ENCODE assay signal across 8 cellular contexts in the genomic region with DNA sequence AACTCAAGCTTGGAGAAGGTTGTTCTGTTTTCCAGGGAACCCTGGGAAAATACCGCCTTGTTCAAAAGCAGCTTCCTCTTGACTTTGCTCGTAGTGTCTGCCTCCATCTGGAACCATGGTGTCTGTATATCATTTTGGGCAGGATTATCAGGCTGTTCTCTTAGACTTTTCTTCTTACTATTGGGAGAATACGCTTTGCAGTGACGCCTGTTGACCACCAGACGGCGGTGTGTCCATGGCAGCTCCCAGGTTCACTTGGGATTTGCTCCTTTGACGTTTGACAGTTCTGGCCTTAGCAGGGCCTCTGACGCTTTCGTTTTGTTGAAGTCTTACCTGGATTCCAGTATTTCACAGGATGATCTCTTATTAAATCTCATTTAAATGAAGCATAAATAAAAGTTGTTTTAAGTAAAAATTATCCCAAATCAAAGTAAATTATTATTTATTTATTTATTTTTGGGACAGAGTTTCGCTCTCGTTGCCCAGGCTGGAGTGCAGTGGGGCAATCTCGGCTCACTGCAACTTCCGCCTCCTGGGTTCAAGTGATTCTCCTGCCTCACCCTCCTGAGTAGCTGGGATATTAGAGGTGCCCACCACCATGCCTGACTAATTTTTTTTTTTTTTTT. TPM values are rescaled to one million over a fixed set of nuclear protein-coding genes. Genes with fewer than 3 reads are reported as not detected.
DNase-seq lines count a peak whose midpoint lies in the region; ATAC-seq and TF ChIP-seq lines count a peak whose summit lies in the region.

No MANE protein-coding gene starts in this region.

- peaks cover 11% of the 10 kb centered on the region for H3K4me1 Mint-ChIP-seq in activated naive CD8-positive, alpha-beta T cell treated with anti-CD3 and anti-CD28 coated beads, Interleukin-2, amount 10 ng/mL, durations not matched to agents 7 days and 5 days

- no peak overlapping the region for H3K4me3 ChIP-seq in Jurkat, Clone E6-1 (ENCODE audit: low read length)
- H3K4me3 ChIP-seq in left ventricle myocardium inferior (no peak overlapping the region), sigmoid colon (no peak overlapping the region)

- H3K27me3 Mint-ChIP-seq in activated naive CD8-positive, alpha-beta T cell treated with anti-CD3 and anti-CD28 coated beads, Interleukin-2, amount 10 ng/mL, durations not matched to agents 7 days and 5 days, result no peaks in the 10 kb centered on the region

- TF ChIP-seq CTCF in left ventricle myocardium inferior (IDR thresholded peaks at IDR 0.05; ENCODE audit: borderline replicate concordance), result peak; percentile 99
- TF ChIP-seq CTCF in sigmoid colon (IDR thresholded peaks at IDR 0.05), result peak; percentile 80 to 96 (median 91)

- POLR2A ChIA-PET in activated naive CD8-positive, alpha-beta T cell treated with anti-CD3 and anti-CD28 coated beads, Interleukin-2, amount 10 ng/mL, durations not matched to agents 7 days and 5 days (lab: Charles Lee), result interaction anchor here (0.6 to 1.0 kb wide), 3 partner anchors 62 to 274 kb away, joined by 3 to 4 read pairs (median 3); no protein-coding TSS in a partner anchor

- H3K9me3 ChIP-seq in left ventricle myocardium inferior (replicated peaks) (no peaks in the 10 kb centered on the region), sigmoid colon (no peaks in the 10 kb centered on the region)

- no peak for TF ChIP-seq EP300 in sigmoid colon (IDR thresholded peaks at IDR 0.05)

- H3K27ac ChIP-seq in left ventricle myocardium inferior (replicated peaks), result peak overlapping the region; percentile 71
- H3K27ac ChIP-seq in sigmoid colon, result no peak overlapping the region

- WGBS in sigmoid colon, 2 donors, result 38 to 48% methylated on average over 13 of the region's 13 CpGs

- H3K9me3 Mint-ChIP-seq in activated naive CD8-positive, alpha-beta T cell treated with anti-CD3 and anti-CD28 coated beads, Interleukin-2, amount 10 ng/mL, durations not matched to agents 7 days and 5 days, result no peaks in the 10 kb centered on the region

- DNase-seq in AG08396 (ENCODE audit: low spot score), result peak; percentile 73
- peak; percentile 64 for DNase-seq in Jurkat, Clone E6-1 (ENCODE audit: low read depth, low spot score)
- DNase-seq in RKO (ENCODE audit: low spot score), result peak; percentile 87
- DNase-seq in activated naive CD8-positive, alpha-beta T cell treated with anti-CD3 and anti-CD28 coated beads, Interleukin-2, amount 10 ng/mL, durations not matched to agents 7 days and 5 days, result peak; percentile 44
- DNase-seq in left ventricle myocardium inferior, result peak; percentile 40
- DNase-seq in sigmoid colon, result peak; percentile 79

- intact Hi-C loops in left ventricle myocardium inferior (cut with micrococcal nuclease) (loop anchor here (10.0 kb wide), 1 partner anchor 229 kb away; a partner anchor contains a TSS), sigmoid colon (cut with DNase I) (no loop called here)

- H3K27ac Mint-ChIP-seq in activated naive CD8-positive, alpha-beta T cell treated with anti-CD3 and anti-CD28 coated beads, Interleukin-2, amount 10 ng/mL, durations not matched to agents 7 days and 5 days, result no peak overlapping the region

- no peaks in the 10 kb centered on the region for H3K27me3 ChIP-seq in left ventricle myocardium inferior (ENCODE audit: low read depth)
- H3K27me3 ChIP-seq in sigmoid colon, result no peaks in the 10 kb centered on the region

- peak; percentile 71 for ATAC-seq in GM18861 (IDR thresholded peaks at IDR 0.05; ENCODE audit: unreplicated experiment)
- no peak for ATAC-seq in activated naive CD8-positive, alpha-beta T cell treated with anti-CD3 and anti-CD28 coated beads, Interleukin-2, amount 10 ng/mL, durations not matched to agents 7 days and 5 days (ENCODE audit: low read depth)
- ATAC-seq in HG03460 (IDR thresholded peaks at IDR 0.05; ENCODE audit: unreplicated experiment), result no peak

- no peak overlapping the region for H3K4me3 Mint-ChIP-seq in activated naive CD8-positive, alpha-beta T cell treated with anti-CD3 and anti-CD28 coated beads, Interleukin-2, amount 10 ng/mL, durations not matched to agents 7 days and 5 days

- H3K4me1 ChIP-seq in left ventricle myocardium inferior, result peaks cover 59% of the 10 kb centered on the region
- H3K4me1 ChIP-seq in sigmoid colon, result peaks cover 0 to 36% (median 32%) of the 10 kb centered on the region in 4 donors

- TF ChIP-seq POLR2A in sigmoid colon (IDR thresholded peaks at IDR 0.05), result no peak

- peaks cover 29% of the 10 kb centered on the region for H3K36me3 ChIP-seq in left ventricle myocardium inferior
- peaks cover 0 to 24% (median 10%) of the 10 kb centered on the region in 4 donors for H3K36me3 ChIP-seq in sigmoid colon

- H3K36me3 Mint-ChIP-seq in activated naive CD8-positive, alpha-beta T cell treated with anti-CD3 and anti-CD28 coated beads, Interleukin-2, amount 10 ng/mL, durations not matched to agents 7 days and 5 days, result peaks cover 12% of the 10 kb centered on the region

RNA-seq across cellular contexts. Expression of a gene that starts 41.8 kb away (rescaled TPM):
- not detected for polyA plus RNA-seq in Jurkat, Clone E6-1 (2012; ENCODE audit: insufficient read depth, insufficient read length)
- total RNA-seq in activated naive CD8-positive, alpha-beta T cell treated with anti-CD3 and anti-CD28 coated beads, Interleukin-2, amount 10 ng/mL, durations not matched to agents 7 days and 5 days, result not detected
- total RNA-seq in left ventricle myocardium inferior (not detected), sigmoid colon (not detected)
- not detected for polyA plus RNA-seq in sigmoid colon
